25 cellular contexts compared by ENCODE assay signal in genomic region chr7:141575164-141575563, GRCh38.
"Had no signal": no experiment of that assay in that cellular context is flagged by ENCODE, and none has a peak within 500 bp of the region (broad histone marks: within the 10 kb centered on the region; RNA-seq: fewer than 3 reads in every experiment).

No MANE protein-coding gene starts in this region.

- H3K27me3 Mint-ChIP-seq: naive B cell had no signal

- H2AFZ ChIP-seq: parathyroid adenoma had no signal

- H3K9ac ChIP-seq: parathyroid adenoma had no signal

- H3K27ac Mint-ChIP-seq: activated naive CD4-positive, alpha-beta T cell treated with anti-CD3 and anti-CD28 coated beads, Interleukin-2, amount 50 U/mL, for 72 hours; activated T-cell treated with anti-CD3 and anti-CD28 coated beads, Interleukin-2, amount 50 U/mL, for 72 hours; mesothelial cell of epicardium; naive B cell; T-helper 1 cell treated with Interleukin-12 subunit alpha and Interleukin-12 subunit beta and Interleukin-4 antibody, amounts not matched to agents 30 μg/mL and 1 μg/mL, for 36 hours had no signal

- H3K36me3 ChIP-seq: adrenal gland, right atrium auricular region had no signal

- H3K27me3 ChIP-seq: adrenal gland, body of pancreas, heart right ventricle, right atrium auricular region, tibial nerve had no signal

- H3K4me3 Mint-ChIP-seq: activated T-cell treated with anti-CD3 and anti-CD28 coated beads, Interleukin-2, amount 50 U/mL, for 72 hours; mesothelial cell of epicardium; T-helper 1 cell treated with Interleukin-12 subunit alpha and Interleukin-12 subunit beta and Interleukin-4 antibody, amounts not matched to agents 30 μg/mL and 1 μg/mL, for 36 hours had no signal

- H3K4me3 ChIP-seq: adrenal gland, body of pancreas, heart right ventricle, right atrium auricular region, tibial nerve had no signal

- ATAC-seq: activated naive CD4-positive, alpha-beta T cell treated with anti-CD3 and anti-CD28 coated beads, Interleukin-2, amount 50 U/mL, for 72 hours; activated T-cell treated with anti-CD3 and anti-CD28 coated beads, Interleukin-2, amount 50 U/mL, for 72 hours; body of pancreas; heart right ventricle had no signal

- H3K9me3 ChIP-seq: adrenal gland had no signal

- DNase-seq: activated CD4-positive, alpha-beta T cell treated with anti-CD3 and anti-CD28 coated beads for 4 hours; activated CD4-positive, alpha-beta T cell treated with anti-CD3 and anti-CD28 coated beads, Interleukin-2, amount 50 U/mL, for 4 hours; activated naive CD4-positive, alpha-beta T cell; activated T-cell treated with anti-CD3 and anti-CD28 coated beads for 4 hours; activated T-cell treated with anti-CD3 and anti-CD28 coated beads, Interleukin-2, amount 50 U/mL, for 72 hours; adrenal gland; aorta; body of pancreas; dermis blood vessel endothelial cell; effector CD4-positive, alpha-beta T cell; foreskin melanocyte; heart right ventricle; naive B cell; nucleus accumbens; stimulated activated CD4-positive, alpha-beta T cell treated with anti-CD3 and anti-CD28 coated beads, Interleukin-15, amount 100 ng/mL, for 24 hours; stimulated activated naive CD4-positive, alpha-beta T cell treated with Interleukin-2 at 50 U/mL for 16 hours; T-helper 9 cell had no signal

- H3K4me1 Mint-ChIP-seq: mesothelial cell of epicardium had no signal

- H3K4me1 ChIP-seq: adrenal gland, body of pancreas, parathyroid adenoma, tibial nerve had no signal

- H3K27ac ChIP-seq: adrenal gland, body of pancreas, epithelial cell of prostate, heart right ventricle, parathyroid adenoma, right atrium auricular region, tibial nerve, VCaP had no signal
